8 cellular contexts compared by ENCODE assay signal in genomic region chr7:100583132-100584045, GRCh38. TPM values are rescaled to one million over a fixed set of nuclear protein-coding genes. Genes with fewer than 3 reads are reported as not detected.
A peak's percentile ranks its signal among the peaks of the same experiment; 100 is the strongest.
DNase-seq lines count a peak whose midpoint lies in the region; ATAC-seq and TF ChIP-seq lines count a peak whose summit lies in the region.

No MANE protein-coding gene starts in this region.

- ATAC-seq in naive thymus-derived CD4-positive, alpha-beta T cell, result no peak
- ATAC-seq in HG02798 (IDR thresholded peaks at IDR 0.05; ENCODE audit: poor library complexity, unreplicated experiment) (no peak), HG03039 (IDR thresholded peaks at IDR 0.05; ENCODE audit: unreplicated experiment) (no peak)

- TSS peak; percentile 13 for BruUV-seq in A673 (replicated peaks; lab: Mats Ljungman, UMichigan)

- intact Hi-C loops in A673 (cut with micrococcal nuclease; ENCODE audit: unreplicated experiment), result loop anchor here (10.0 kb wide), 1 partner anchor 91 kb away; the partner anchor contains the start of gene GNB2
- intact Hi-C loops in naive thymus-derived CD4-positive, alpha-beta T cell (cut with micrococcal nuclease), result loop anchor here (1.0 to 10.0 kb wide), 3 partner anchors 13 to 479 kb away; partner anchors contain the start of genes AP4M1 (in 1 of the 2) and MCM7 (in 1 of the 2)

- H3K4me3 Mint-ChIP-seq in IgD-negative memory B cell, result peak overlapping the region; percentile 86 to 98 (median 96)
- peak overlapping the region; percentile 95 to 100 (median 99) for H3K4me3 Mint-ChIP-seq in naive thymus-derived CD4-positive, alpha-beta T cell

- peak overlapping the region; percentile 89 to 98 (median 98) for H3K27ac Mint-ChIP-seq in IgD-negative memory B cell
- H3K27ac Mint-ChIP-seq in naive thymus-derived CD4-positive, alpha-beta T cell, result peak overlapping the region in 7 of 9 donors; percentile 91 to 99 (median 97)

- H3K27ac ChIP-seq in A673 (ENCODE audit: low read depth, low read length, poor library complexity, severe bottlenecking), result peak overlapping the region; percentile 96
- H3K27ac ChIP-seq in naive thymus-derived CD4-positive, alpha-beta T cell (ENCODE audit: low read depth, low read length), result peak overlapping the region; percentile 90
- H3K27ac ChIP-seq in thymus (ENCODE audit: low read depth), result peak overlapping the region; percentile 99

- H3K9ac ChIP-seq in endocrine pancreas (ENCODE audit: control insufficient read depth, insufficient read depth, low read length), result peak overlapping the region; percentile 71

- H3K27me3 ChIP-seq in A673 (replicated peaks; ENCODE audit: insufficient read depth, low read depth, low read length, poor library complexity), result no peaks in the 10 kb centered on the region
- H3K27me3 ChIP-seq in endocrine pancreas (ENCODE audit: control insufficient read depth, insufficient read depth, low read length), result no peaks in the 10 kb centered on the region
- no peaks in the 10 kb centered on the region for H3K27me3 ChIP-seq in naive thymus-derived CD4-positive, alpha-beta T cell (ENCODE audit: control insufficient read depth in 2 of 2, insufficient read depth in 2 of 2, low read length in 2 of 2)
- no peaks in the 10 kb centered on the region for H3K27me3 ChIP-seq in thymus (ENCODE audit: control insufficient read depth, insufficient read depth)

- DNase-seq in A673 (ENCODE audit: low spot score), result no peak
- peak; percentile 43 for DNase-seq in activated CD4-positive, alpha-beta T cell treated with anti-CD3 and anti-CD28 coated beads, Interleukin-2, amount 50 U/mL, for 1 hour
- peak; percentile 39 to 85 (median 79) for DNase-seq in naive thymus-derived CD4-positive, alpha-beta T cell

- no peak overlapping the region for H3K4me3 ChIP-seq in A673 (ENCODE audit: low read depth, low read length, poor library complexity, severe bottlenecking)
- no peak overlapping the region for H3K4me3 ChIP-seq in endocrine pancreas (ENCODE audit: control insufficient read depth, insufficient read depth, low read length)
- H3K4me3 ChIP-seq in naive thymus-derived CD4-positive, alpha-beta T cell (ENCODE audit: low read length), result peak overlapping the region; percentile 94
- peak overlapping the region; percentile 99 for H3K4me3 ChIP-seq in thymus (ENCODE audit: low read length)

- no peaks in the 10 kb centered on the region for H3K27me3 Mint-ChIP-seq in IgD-negative memory B cell
- H3K27me3 Mint-ChIP-seq in naive thymus-derived CD4-positive, alpha-beta T cell, result peaks cover 0 to 1% (median 0%) of the 10 kb centered on the region in 5 donors

- POLR2A ChIA-PET in A673 (lab: Charles Lee; ENCODE audit: low non-redundant PET), result no interaction called here
- POLR2A ChIA-PET in naive thymus-derived CD4-positive, alpha-beta T cell (lab: Charles Lee), result interaction anchor here (0.5 to 9.8 kb wide), 24 partner anchors 9 to 373 kb away, joined by 3 to 173 read pairs (median 8); partner anchors contain the start of genes GIGYF1, MEPCE, MOSPD3 and PCOLCE

- H3K4me1 ChIP-seq in A673 (ENCODE audit: insufficient read depth, low read length, poor library complexity, severe bottlenecking), result peaks cover 19% of the 10 kb centered on the region
- H3K4me1 ChIP-seq in endocrine pancreas (ENCODE audit: control insufficient read depth, insufficient read depth, low read length), result no peaks in the 10 kb centered on the region
- H3K4me1 ChIP-seq in naive thymus-derived CD4-positive, alpha-beta T cell (ENCODE audit: control insufficient read depth in 2 of 2, insufficient read depth in 2 of 2, low read length in 2 of 2), result peaks cover 24 to 28% of the 10 kb centered on the region in 2 donors
- H3K4me1 ChIP-seq in thymus (ENCODE audit: control insufficient read depth, insufficient read depth, low read length), result peaks cover 15% of the 10 kb centered on the region

- H3K36me3 Mint-ChIP-seq in IgD-negative memory B cell, result peaks cover 3% of the 10 kb centered on the region
- H3K36me3 Mint-ChIP-seq in naive thymus-derived CD4-positive, alpha-beta T cell, result peaks cover 0 to 12% (median 3%) of the 10 kb centered on the region in 5 donors

- 7% methylated on average over 23 of the region's 23 CpGs for WGBS in thymus

- H3K36me3 ChIP-seq in A673 (ENCODE audit: insufficient read depth, low read length, poor library complexity, severe bottlenecking), result peaks cover 31% of the 10 kb centered on the region
- H3K36me3 ChIP-seq in endocrine pancreas (ENCODE audit: control insufficient read depth, insufficient read depth, low read length), result peaks cover 8% of the 10 kb centered on the region
- peaks cover 21 to 47% (median 31%) of the 10 kb centered on the region in 3 experiments for H3K36me3 ChIP-seq in naive thymus-derived CD4-positive, alpha-beta T cell (ENCODE audit: control insufficient read depth in 2 of 3, insufficient read depth in 3 of 3, low read length in 3 of 3)
- H3K36me3 ChIP-seq in thymus (ENCODE audit: control insufficient read depth, insufficient read depth), result peaks cover 45% of the 10 kb centered on the region

- CTCF ChIA-PET in A673 (lab: Charles Lee), result no interaction called here
- CTCF ChIA-PET in naive thymus-derived CD4-positive, alpha-beta T cell (lab: Charles Lee), result interaction anchor here (0.6 to 7.1 kb wide), 11 partner anchors 14 to 477 kb away, joined by 3 to 65 read pairs (median 4); partner anchors contain the start of gene POP7

- no peak for TF ChIP-seq CTCF in A673 (conservative IDR thresholded peaks at IDR 0.05; ENCODE audit: low read depth, low read length)

- H3K9me3 Mint-ChIP-seq in IgD-negative memory B cell, result no peaks in the 10 kb centered on the region
- H3K9me3 Mint-ChIP-seq in naive thymus-derived CD4-positive, alpha-beta T cell, result no peaks in the 10 kb centered on the region

- H3K4me1 Mint-ChIP-seq in IgD-negative memory B cell, result peaks cover 13 to 20% (median 18%) of the 10 kb centered on the region in 3 donors
- peaks cover 22 to 44% (median 28%) of the 10 kb centered on the region in 7 donors for H3K4me1 Mint-ChIP-seq in naive thymus-derived CD4-positive, alpha-beta T cell

- H3K9me3 ChIP-seq in A673 (ENCODE audit: low read depth, low read length, poor library complexity, severe bottlenecking) (no peaks in the 10 kb centered on the region), endocrine pancreas (ENCODE audit: control insufficient read depth, low read length) (no peaks in the 10 kb centered on the region), thymus (ENCODE audit: control insufficient read depth) (no peaks in the 10 kb centered on the region)
- no peaks in the 10 kb centered on the region for H3K9me3 ChIP-seq in naive thymus-derived CD4-positive, alpha-beta T cell (ENCODE audit: control insufficient read depth in 2 of 3, low read length in 3 of 3)

RNA-seq across cellular contexts. Expression of gene LRCH4, which starts 2.5 kb away (rescaled TPM):
- 42.4 and 50.4 TPM in 2 replicates for total RNA-seq in A673 (2021)
- polyA plus RNA-seq in IgD-negative memory B cell, result 160 TPM
- total RNA-seq in naive thymus-derived CD4-positive, alpha-beta T cell, result 100 to 1,000 TPM; 199 to 504 (median 407) TPM
- 100 to 1,000 TPM; 143 to 199 TPM for polyA plus RNA-seq in naive thymus-derived CD4-positive, alpha-beta T cell
- 423 TPM for polyA plus RNA-seq in thymus

RNA-seq across cellular contexts. Expression of gene FBXO24, which starts 2.7 kb away (rescaled TPM):
- 0.44 and 0.75 TPM in 2 replicates for total RNA-seq in A673 (2021)
- polyA plus RNA-seq in IgD-negative memory B cell (0.36 TPM), thymus (1.3 TPM)
- total RNA-seq in naive thymus-derived CD4-positive, alpha-beta T cell, result 1 to 10 TPM in 4 of 5 experiments, under 1 TPM in 1; 0.75 to 3.1 (median 1.7) TPM
- 1 to 10 TPM; 2.0 TPM for polyA plus RNA-seq in naive thymus-derived CD4-positive, alpha-beta T cell

RNA-seq across cellular contexts. Expression of gene SAP25, which starts 9.7 kb away (rescaled TPM):
- 1.7 and 2.8 TPM in 2 replicates for total RNA-seq in A673 (2021)
- polyA plus RNA-seq in IgD-negative memory B cell (0.73 TPM), thymus (183 TPM)
- total RNA-seq in naive thymus-derived CD4-positive, alpha-beta T cell, result 100 to 1,000 TPM in 2 of 5 experiments, 10 to 100 TPM in 3; 29.1 to 174 (median 71.3) TPM
- polyA plus RNA-seq in naive thymus-derived CD4-positive, alpha-beta T cell, result under 1 TPM in 1 of 2 donors, not detected in 1; 0.48 TPM

RNA-seq across cellular contexts. Expression of gene PCOLCE, which starts 18.8 kb away (rescaled TPM):
- total RNA-seq in A673 (2021), result 45.0 and 70.1 TPM in 2 replicates
- polyA plus RNA-seq in IgD-negative memory B cell, result 0.98 TPM
- total RNA-seq in naive thymus-derived CD4-positive, alpha-beta T cell, result 10 to 100 TPM in 1 of 5 experiments, 1 to 10 TPM in 4; 9.1 to 11.7 (median 9.5) TPM
- under 1 TPM in 1 of 2 donors, not detected in 1; 0.64 TPM for polyA plus RNA-seq in naive thymus-derived CD4-positive, alpha-beta T cell
- polyA plus RNA-seq in thymus, result 25.3 TPM

RNA-seq across cellular contexts. Expression of gene MOSPD3, which starts 29.0 kb away (rescaled TPM):
- total RNA-seq in A673 (2021), result 17.3 and 24.8 TPM in 2 replicates
- polyA plus RNA-seq in IgD-negative memory B cell (14.4 TPM), thymus (21.6 TPM)
- 10 to 100 TPM in 4 of 5 experiments, 1 to 10 TPM in 1; 8.8 to 54.9 (median 13.1) TPM for total RNA-seq in naive thymus-derived CD4-positive, alpha-beta T cell
- 10 to 100 TPM; 20.4 to 20.6 TPM for polyA plus RNA-seq in naive thymus-derived CD4-positive, alpha-beta T cell

Comparison
In these comparisons a context has a peak if more than half of its experiments do, and no peak if none do; other contexts are left out.
1. H3K4me3 ChIP-seq: peak in naive thymus-derived CD4-positive, alpha-beta T cell (single experiment) and thymus (single experiment); none in A673 (single experiment) and endocrine pancreas (single experiment).
2. RNA of gene SAP25, which starts 9.7 kb away (polyA plus RNA-seq): 183 TPM in thymus (single experiment); 0.73 TPM in IgD-negative memory B cell (single experiment) and 0.48 TPM in naive thymus-derived CD4-positive, alpha-beta T cell; every median in the first group is over 100 times any median in the second.
3. Peak in every context shown above with its lines, with median percentiles within 50 percentile points of each other: H3K27ac ChIP-seq.